In the genomic region with DNA sequence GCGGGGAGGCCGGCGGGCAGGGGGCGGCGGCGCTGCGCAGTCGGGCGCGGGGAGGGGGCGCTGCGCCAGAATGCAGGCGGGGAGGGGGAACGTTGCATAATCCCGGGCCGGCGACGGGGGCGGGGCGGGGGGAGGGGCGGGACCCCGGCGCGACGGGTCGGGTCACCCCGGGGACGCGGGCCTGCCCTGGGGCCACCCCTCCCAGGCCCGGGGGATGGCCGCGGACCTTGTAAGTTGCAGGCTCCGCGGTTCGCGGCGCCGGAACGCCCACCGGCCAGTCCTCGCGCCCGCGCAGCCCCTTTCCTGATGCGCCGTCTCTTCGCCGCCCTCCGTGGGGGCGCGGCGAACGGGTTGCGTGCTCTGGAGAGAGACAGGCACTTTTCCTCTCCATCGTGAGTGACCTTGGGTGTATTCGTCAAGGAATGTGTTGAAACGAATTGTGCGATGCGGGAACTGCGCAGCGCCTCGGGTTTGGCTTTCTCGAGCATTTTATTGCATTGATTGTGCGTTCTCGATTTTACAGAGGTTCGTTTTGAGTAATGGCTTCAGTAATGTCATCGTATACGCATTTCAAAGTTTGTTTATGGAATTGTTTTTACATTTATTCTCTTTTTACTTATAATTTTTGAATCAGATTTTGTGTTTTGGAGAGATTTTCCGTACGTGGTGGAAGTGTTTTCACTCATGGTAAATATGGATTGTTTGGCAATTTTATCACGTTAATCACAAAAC, we compare ENCODE assay signal across 1 cellular context.
A peak's percentile ranks its signal among the peaks of the same experiment; 100 is the strongest.
TF ChIP-seq lines count a peak whose summit lies in the region.

No MANE protein-coding gene starts in this region.

TF ChIP-seq in HepG2, 621 proteins besides CTCF, POLR2A, EP300 and RAD21 (continued from another document and continues in another):
- TF ChIP-seq ASH2L (IDR thresholded peaks at IDR 0.05; ENCODE audit: insufficient read length, low read depth, low read length) (peak; percentile 86), SKI (IDR thresholded peaks at IDR 0.05; ENCODE audit: partially characterized antibody) (peak; percentile 69), ZSCAN20 (CRISPR knock-in tag; IDR thresholded peaks at IDR 0.05; ENCODE audit: borderline replicate concordance) (no peak), RARA (CRISPR knock-in tag; IDR thresholded peaks at IDR 0.05) (peak; percentile 88), EZH2 (conservative IDR thresholded peaks at IDR 0.05; ENCODE audit: low read depth, low read length) (no peak), HNF4A (CRISPR knock-in tag; IDR thresholded peaks at IDR 0.05) (0 out of 2 replicates have a peak, but pooled peaks have one; percentile 14), NR3C1 (CRISPR knock-in tag; IDR thresholded peaks at IDR 0.05) (no peak), TCF7L2 (IDR thresholded peaks at IDR 0.05; ENCODE audit: low read depth, low read length) (no peak), PLRG1 (conservative IDR thresholded peaks at IDR 0.05) (no peak), ZNF773 (CRISPR knock-in tag; IDR thresholded peaks at IDR 0.05; ENCODE audit: borderline replicate concordance) (no peak), ZNF44 (CRISPR knock-in tag; IDR thresholded peaks at IDR 0.05) (no peak), ZNF816 (CRISPR knock-in tag; IDR thresholded peaks at IDR 0.05; ENCODE audit: borderline replicate concordance) (no peak), DNMT1 (CRISPR knock-in tag; IDR thresholded peaks at IDR 0.05) (no peak), FOXM1 (CRISPR knock-in tag; IDR thresholded peaks at IDR 0.05) (no peak), ZNF383 (CRISPR knock-in tag; IDR thresholded peaks at IDR 0.05; ENCODE audit: borderline replicate concordance) (no peak), ZNF850 (CRISPR knock-in tag; conservative IDR thresholded peaks at IDR 0.05) (no peak), ZNF788 (CRISPR knock-in tag; IDR thresholded peaks at IDR 0.05; ENCODE audit: borderline replicate concordance) (no peak), GZF1 (CRISPR knock-in tag; IDR thresholded peaks at IDR 0.05) (no peak), PHB2 (IDR thresholded peaks at IDR 0.05; ENCODE audit: partially characterized antibody) (no peak), ZNF567 (CRISPR knock-in tag; IDR thresholded peaks at IDR 0.05; ENCODE audit: borderline replicate concordance) (no peak), KLF9 (CRISPR knock-in tag; IDR thresholded peaks at IDR 0.05; ENCODE audit: low read depth) (no peak), ZNF776 (CRISPR knock-in tag; IDR thresholded peaks at IDR 0.05) (no peak), AHR (CRISPR knock-in tag; IDR thresholded peaks at IDR 0.05) (no peak), BRD4 (CRISPR knock-in tag; IDR thresholded peaks at IDR 0.05) (no peak), SCMH1 (CRISPR knock-in tag; IDR thresholded peaks at IDR 0.05; ENCODE audit: borderline replicate concordance) (no peak), ZNF558 (CRISPR knock-in tag; IDR thresholded peaks at IDR 0.05; ENCODE audit: borderline replicate concordance) (no peak), SOX6 (IDR thresholded peaks at IDR 0.05) (no peak), SOX6 (CRISPR knock-in tag; IDR thresholded peaks at IDR 0.05) (peak; percentile 26; the same call in 1 of the 2 replicates), HIVEP1 (CRISPR knock-in tag; IDR thresholded peaks at IDR 0.05) (peak; percentile 42; the same call in 1 of the 2 replicates)
- TF ChIP-seq, protein P1, sequence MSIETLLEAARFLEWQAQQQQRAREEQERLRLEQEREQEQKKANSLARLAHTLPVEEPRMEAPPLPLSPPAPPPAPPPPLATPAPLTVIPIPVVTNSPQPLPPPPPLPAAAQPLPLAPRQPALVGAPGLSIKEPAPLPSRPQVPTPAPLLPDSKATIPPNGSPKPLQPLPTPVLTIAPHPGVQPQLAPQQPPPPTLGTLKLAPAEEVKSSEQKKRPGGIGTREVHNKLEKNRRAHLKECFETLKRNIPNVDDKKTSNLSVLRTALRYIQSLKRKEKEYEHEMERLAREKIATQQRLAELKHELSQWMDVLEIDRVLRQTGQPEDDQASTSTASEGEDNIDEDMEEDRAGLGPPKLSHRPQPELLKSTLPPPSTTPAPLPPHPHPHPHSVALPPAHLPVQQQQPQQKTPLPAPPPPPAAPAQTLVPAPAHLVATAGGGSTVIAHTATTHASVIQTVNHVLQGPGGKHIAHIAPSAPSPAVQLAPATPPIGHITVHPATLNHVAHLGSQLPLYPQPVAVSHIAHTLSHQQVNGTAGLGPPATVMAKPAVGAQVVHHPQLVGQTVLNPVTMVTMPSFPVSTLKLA (IDR thresholded peaks at IDR 0.05): no peak
- TF ChIP-seq, protein P2, sequence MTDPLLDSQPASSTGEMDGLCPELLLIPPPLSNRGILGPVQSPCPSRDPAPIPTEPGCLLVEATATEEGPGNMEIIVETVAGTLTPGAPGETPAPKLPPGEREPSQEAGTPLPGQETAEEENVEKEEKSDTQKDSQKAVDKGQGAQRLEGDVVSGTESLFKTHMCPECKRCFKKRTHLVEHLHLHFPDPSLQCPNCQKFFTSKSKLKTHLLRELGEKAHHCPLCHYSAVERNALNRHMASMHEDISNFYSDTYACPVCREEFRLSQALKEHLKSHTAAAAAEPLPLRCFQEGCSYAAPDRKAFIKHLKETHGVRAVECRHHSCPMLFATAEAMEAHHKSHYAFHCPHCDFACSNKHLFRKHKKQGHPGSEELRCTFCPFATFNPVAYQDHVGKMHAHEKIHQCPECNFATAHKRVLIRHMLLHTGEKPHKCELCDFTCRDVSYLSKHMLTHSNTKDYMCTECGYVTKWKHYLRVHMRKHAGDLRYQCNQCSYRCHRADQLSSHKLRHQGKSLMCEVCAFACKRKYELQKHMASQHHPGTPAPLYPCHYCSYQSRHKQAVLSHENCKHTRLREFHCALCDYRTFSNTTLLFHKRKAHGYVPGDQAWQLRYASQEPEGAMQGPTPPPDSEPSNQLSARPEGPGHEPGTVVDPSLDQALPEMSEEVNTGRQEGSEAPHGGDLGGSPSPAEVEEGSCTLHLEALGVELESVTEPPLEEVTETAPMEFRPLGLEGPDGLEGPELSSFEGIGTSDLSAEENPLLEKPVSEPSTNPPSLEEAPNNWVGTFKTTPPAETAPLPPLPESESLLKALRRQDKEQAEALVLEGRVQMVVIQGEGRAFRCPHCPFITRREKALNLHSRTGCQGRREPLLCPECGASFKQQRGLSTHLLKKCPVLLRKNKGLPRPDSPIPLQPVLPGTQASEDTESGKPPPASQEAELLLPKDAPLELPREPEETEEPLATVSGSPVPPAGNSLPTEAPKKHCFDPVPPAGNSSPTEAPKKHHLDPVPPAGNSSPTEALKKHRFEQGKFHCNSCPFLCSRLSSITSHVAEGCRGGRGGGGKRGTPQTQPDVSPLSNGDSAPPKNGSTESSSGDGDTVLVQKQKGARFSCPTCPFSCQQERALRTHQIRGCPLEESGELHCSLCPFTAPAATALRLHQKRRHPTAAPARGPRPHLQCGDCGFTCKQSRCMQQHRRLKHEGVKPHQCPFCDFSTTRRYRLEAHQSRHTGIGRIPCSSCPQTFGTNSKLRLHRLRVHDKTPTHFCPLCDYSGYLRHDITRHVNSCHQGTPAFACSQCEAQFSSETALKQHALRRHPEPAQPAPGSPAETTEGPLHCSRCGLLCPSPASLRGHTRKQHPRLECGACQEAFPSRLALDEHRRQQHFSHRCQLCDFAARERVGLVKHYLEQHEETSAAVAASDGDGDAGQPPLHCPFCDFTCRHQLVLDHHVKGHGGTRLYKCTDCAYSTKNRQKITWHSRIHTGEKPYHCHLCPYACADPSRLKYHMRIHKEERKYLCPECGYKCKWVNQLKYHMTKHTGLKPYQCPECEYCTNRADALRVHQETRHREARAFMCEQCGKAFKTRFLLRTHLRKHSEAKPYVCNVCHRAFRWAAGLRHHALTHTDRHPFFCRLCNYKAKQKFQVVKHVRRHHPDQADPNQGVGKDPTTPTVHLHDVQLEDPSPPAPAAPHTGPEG (CRISPR knock-in tag; IDR thresholded peaks at IDR 0.05): no peak
- TF ChIP-seq, protein P3, sequence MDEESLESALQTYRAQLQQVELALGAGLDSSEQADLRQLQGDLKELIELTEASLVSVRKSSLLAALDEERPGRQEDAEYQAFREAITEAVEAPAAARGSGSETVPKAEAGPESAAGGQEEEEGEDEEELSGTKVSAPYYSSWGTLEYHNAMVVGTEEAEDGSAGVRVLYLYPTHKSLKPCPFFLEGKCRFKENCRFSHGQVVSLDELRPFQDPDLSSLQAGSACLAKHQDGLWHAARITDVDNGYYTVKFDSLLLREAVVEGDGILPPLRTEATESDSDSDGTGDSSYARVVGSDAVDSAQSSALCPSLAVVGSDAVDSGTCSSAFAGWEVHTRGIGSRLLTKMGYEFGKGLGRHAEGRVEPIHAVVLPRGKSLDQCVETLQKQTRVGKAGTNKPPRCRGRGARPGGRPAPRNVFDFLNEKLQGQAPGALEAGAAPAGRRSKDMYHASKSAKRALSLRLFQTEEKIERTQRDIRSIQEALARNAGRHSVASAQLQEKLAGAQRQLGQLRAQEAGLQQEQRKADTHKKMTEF (CRISPR knock-in tag; IDR thresholded peaks at IDR 0.05): peak; percentile 29; the same call in 1 of the 2 replicates
- TF ChIP-seq, protein P4, sequence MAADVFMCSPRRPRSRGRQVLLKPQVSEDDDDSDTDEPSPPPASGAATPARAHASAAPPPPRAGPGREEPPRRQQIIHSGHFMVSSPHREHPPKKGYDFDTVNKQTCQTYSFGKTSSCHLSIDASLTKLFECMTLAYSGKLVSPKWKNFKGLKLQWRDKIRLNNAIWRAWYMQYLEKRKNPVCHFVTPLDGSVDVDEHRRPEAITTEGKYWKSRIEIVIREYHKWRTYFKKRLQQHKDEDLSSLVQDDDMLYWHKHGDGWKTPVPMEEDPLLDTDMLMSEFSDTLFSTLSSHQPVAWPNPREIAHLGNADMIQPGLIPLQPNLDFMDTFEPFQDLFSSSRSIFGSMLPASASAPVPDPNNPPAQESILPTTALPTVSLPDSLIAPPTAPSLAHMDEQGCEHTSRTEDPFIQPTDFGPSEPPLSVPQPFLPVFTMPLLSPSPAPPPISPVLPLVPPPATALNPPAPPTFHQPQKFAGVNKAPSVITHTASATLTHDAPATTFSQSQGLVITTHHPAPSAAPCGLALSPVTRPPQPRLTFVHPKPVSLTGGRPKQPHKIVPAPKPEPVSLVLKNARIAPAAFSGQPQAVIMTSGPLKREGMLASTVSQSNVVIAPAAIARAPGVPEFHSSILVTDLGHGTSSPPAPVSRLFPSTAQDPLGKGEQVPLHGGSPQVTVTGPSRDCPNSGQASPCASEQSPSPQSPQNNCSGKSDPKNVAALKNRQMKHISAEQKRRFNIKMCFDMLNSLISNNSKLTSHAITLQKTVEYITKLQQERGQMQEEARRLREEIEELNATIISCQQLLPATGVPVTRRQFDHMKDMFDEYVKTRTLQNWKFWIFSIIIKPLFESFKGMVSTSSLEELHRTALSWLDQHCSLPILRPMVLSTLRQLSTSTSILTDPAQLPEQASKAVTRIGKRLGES (CRISPR knock-in tag; IDR thresholded peaks at IDR 0.05; ENCODE audit: borderline replicate concordance): no peak
- TF ChIP-seq, protein P5, sequence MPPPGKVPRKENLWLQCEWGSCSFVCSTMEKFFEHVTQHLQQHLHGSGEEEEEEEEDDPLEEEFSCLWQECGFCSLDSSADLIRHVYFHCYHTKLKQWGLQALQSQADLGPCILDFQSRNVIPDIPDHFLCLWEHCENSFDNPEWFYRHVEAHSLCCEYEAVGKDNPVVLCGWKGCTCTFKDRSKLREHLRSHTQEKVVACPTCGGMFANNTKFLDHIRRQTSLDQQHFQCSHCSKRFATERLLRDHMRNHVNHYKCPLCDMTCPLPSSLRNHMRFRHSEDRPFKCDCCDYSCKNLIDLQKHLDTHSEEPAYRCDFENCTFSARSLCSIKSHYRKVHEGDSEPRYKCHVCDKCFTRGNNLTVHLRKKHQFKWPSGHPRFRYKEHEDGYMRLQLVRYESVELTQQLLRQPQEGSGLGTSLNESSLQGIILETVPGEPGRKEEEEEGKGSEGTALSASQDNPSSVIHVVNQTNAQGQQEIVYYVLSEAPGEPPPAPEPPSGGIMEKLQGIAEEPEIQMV (CRISPR knock-in tag; IDR thresholded peaks at IDR 0.05; ENCODE audit: low read depth): peak; percentile 85
- TF ChIP-seq, protein P6, sequence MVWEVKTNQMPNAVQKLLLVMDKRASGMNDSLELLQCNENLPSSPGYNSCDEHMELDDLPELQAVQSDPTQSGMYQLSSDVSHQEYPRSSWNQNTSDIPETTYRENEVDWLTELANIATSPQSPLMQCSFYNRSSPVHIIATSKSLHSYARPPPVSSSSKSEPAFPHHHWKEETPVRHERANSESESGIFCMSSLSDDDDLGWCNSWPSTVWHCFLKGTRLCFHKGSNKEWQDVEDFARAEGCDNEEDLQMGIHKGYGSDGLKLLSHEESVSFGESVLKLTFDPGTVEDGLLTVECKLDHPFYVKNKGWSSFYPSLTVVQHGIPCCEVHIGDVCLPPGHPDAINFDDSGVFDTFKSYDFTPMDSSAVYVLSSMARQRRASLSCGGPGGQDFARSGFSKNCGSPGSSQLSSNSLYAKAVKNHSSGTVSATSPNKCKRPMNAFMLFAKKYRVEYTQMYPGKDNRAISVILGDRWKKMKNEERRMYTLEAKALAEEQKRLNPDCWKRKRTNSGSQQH (CRISPR knock-in tag; IDR thresholded peaks at IDR 0.05; ENCODE audit: low read depth): no peak
- TF ChIP-seq, protein P7, sequence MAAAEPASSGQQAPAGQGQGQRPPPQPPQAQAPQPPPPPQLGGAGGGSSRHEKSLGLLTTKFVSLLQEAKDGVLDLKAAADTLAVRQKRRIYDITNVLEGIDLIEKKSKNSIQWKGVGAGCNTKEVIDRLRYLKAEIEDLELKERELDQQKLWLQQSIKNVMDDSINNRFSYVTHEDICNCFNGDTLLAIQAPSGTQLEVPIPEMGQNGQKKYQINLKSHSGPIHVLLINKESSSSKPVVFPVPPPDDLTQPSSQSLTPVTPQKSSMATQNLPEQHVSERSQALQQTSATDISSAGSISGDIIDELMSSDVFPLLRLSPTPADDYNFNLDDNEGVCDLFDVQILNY (CRISPR knock-in tag; conservative IDR thresholded peaks at IDR 0.05): no peak
- TF ChIP-seq, protein P8, sequence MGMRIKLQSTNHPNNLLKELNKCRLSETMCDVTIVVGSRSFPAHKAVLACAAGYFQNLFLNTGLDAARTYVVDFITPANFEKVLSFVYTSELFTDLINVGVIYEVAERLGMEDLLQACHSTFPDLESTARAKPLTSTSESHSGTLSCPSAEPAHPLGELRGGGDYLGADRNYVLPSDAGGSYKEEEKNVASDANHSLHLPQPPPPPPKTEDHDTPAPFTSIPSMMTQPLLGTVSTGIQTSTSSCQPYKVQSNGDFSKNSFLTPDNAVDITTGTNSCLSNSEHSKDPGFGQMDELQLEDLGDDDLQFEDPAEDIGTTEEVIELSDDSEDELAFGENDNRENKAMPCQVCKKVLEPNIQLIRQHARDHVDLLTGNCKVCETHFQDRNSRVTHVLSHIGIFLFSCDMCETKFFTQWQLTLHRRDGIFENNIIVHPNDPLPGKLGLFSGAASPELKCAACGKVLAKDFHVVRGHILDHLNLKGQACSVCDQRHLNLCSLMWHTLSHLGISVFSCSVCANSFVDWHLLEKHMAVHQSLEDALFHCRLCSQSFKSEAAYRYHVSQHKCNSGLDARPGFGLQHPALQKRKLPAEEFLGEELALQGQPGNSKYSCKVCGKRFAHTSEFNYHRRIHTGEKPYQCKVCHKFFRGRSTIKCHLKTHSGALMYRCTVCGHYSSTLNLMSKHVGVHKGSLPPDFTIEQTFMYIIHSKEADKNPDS (CRISPR knock-in tag; IDR thresholded peaks at IDR 0.05): no peak
